Comparison of ENCODE assay signal across 12 cellular contexts in the genomic region with DNA sequence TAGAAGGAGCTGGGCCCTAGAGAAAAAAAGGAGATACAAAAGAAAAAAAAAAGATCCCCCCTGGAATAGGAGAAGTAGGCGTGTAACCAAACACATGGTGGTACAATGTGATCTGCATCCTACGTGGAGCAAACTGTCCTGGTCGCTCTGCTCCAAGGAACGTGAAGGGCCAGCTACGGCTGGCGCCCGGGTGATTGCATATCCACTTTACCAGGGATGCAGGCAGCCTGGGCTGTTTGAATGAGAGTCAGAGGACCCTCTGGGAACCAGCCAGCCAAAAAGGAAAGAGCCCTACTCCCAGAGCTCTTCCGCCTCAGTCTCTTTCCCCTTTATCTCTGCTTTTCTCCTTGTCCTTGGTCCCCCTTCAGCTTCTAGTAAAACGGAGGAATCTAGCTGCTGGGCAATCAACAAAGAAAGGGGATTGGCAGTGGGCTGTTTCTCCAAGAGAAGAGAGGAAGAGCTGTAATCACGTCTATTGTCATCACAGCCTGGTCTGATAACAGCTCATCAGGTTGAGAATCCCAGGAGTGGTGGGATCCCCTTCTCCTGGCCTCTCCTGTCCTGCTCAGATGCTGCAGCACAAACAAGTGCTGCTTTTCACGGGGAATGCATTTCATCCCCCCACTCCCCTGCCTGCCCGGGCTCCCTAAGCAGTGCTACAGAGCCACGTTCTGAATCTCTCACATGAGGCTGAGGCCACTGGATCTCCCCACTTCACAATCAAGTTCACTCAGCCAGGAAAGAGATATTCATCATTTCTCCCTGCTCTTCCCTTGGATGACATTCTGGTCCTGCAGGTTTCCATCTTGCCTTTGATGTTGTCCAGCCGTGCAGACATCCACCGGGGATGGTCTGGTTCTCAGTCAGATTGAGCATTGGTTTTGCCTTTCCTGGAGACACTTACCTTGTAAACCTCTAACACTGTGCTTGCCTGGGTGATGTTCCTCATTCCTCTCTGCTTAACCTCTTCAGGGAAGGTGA.
"Had no signal": no experiment of that assay in that cellular context is flagged by ENCODE, and none has a peak within 500 bp of the region (broad histone marks: within the 10 kb centered on the region; RNA-seq: fewer than 3 reads in every experiment).

No MANE protein-coding gene starts in this region.

- H3K9me3 Mint-ChIP-seq: activated naive CD4-positive, alpha-beta T cell treated with anti-CD3 and anti-CD28 coated beads, Interleukin-2, amount 10 ng/mL, durations not matched to agents 7 days and 5 days; activated T-helper 17 cell treated with anti-CD3 and anti-CD28 coated beads, Interleukin-2, amount 50 U/mL, for 72 hours had no signal

- H3K27me3 ChIP-seq: right atrium auricular region, tibial artery, uterus had no signal

- H3K36me3 ChIP-seq: heart right ventricle, right atrium auricular region, tibial artery, uterus had no signal

- ATAC-seq: activated T-helper 17 cell treated with anti-CD3 and anti-CD28 coated beads, Interleukin-2, amount 50 U/mL, for 72 hours; heart right ventricle; left ventricle myocardium superior had no signal

- H3K27ac ChIP-seq: heart right ventricle, parathyroid adenoma, right atrium auricular region, tibial artery, uterus had no signal

- H3K4me3 ChIP-seq: heart right ventricle, right atrium auricular region, tibial artery, uterus had no signal

- H3K27ac Mint-ChIP-seq: activated naive CD4-positive, alpha-beta T cell treated with anti-CD3 and anti-CD28 coated beads, Interleukin-2, amount 10 ng/mL, durations not matched to agents 7 days and 5 days; activated T-helper 17 cell treated with anti-CD3 and anti-CD28 coated beads, Interleukin-2, amount 50 U/mL, for 72 hours; nephron progenitor cell had no signal

- H3K4me3 Mint-ChIP-seq: activated naive CD4-positive, alpha-beta T cell treated with anti-CD3 and anti-CD28 coated beads, Interleukin-2, amount 10 ng/mL, durations not matched to agents 7 days and 5 days; activated T-helper 17 cell treated with anti-CD3 and anti-CD28 coated beads, Interleukin-2, amount 50 U/mL, for 72 hours; nephron progenitor cell had no signal

- H3K4me1 Mint-ChIP-seq: activated naive CD4-positive, alpha-beta T cell treated with anti-CD3 and anti-CD28 coated beads, Interleukin-2, amount 10 ng/mL, durations not matched to agents 7 days and 5 days; activated T-helper 17 cell treated with anti-CD3 and anti-CD28 coated beads, Interleukin-2, amount 50 U/mL, for 72 hours had no signal

- DNase-seq: activated CD4-positive, alpha-beta T cell treated with anti-CD3 and anti-CD28 coated beads for 4 hours; activated naive CD4-positive, alpha-beta T cell treated with anti-CD3 and anti-CD28 coated beads, Interleukin-2, amount 10 ng/mL, durations not matched to agents 7 days and 5 days; foreskin melanocyte; heart right ventricle; left ventricle myocardium superior; nephron progenitor cell; small intestine; tibial artery; uterus had no signal

- H3K4me1 ChIP-seq: heart right ventricle, parathyroid adenoma, right atrium auricular region, tibial artery, uterus had no signal

- H2AFZ ChIP-seq: parathyroid adenoma had no signal

- H3K36me3 Mint-ChIP-seq: activated naive CD4-positive, alpha-beta T cell treated with anti-CD3 and anti-CD28 coated beads, Interleukin-2, amount 10 ng/mL, durations not matched to agents 7 days and 5 days had no signal

- H3K9me3 ChIP-seq: heart right ventricle, right atrium auricular region, tibial artery, uterus had no signal

- H3K9ac ChIP-seq: parathyroid adenoma had no signal
